ENCODE assay signal across 8 cellular contexts in the genomic region with DNA sequence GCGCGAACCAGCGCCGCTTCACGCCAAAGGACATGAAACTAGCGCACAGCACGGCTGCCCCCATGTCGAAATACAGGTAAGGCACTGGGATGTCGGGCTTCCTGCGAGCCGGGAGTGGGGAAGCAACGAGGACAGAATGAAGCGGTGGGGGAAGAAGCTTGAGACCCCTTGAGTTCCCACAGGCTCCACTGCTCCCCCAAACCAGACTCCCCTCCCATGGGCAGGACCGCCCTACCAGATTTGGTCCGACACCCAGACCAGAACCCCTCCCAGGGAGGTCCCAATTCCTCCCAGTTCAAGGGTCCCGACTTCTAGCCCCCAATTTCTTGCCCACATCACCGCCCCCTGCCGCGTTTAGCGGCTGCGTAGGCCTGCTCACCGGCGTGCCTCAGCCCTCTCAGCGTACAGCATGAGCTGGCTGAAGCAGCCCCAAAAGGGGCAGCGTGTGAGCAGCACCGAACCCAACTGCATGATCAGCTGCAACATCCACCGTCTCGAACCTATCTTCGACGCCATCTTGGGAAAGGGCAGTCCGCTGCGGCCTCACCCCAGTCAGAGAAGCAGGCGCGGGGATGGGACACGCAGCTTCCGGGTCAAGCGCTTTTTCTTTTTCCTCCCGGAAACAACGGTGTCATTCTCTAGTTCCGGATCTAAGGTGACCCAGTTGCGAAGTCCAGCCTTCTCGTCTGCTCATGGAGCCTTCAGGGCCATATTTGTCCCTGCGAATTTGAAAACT. TPM values are rescaled to one million over a fixed set of nuclear protein-coding genes. Genes with fewer than 3 reads are reported as not detected.
DNase-seq lines count a peak whose midpoint lies in the region; ATAC-seq and TF ChIP-seq lines count a peak whose summit lies in the region.

Gene TMEM101 (minus strand): TSS at position 527 of the 736 bp plus-strand sequence. CDS start 11 bp downstream, at position 516.

- H3K36me3 Mint-ChIP-seq in HFFc6 (ENCODE audit: low read depth): peaks cover 15% of the 10 kb centered on the region

- DNase-seq in GF-D8 (lab: John Stamatoyannopoulos, UW): peak; percentile 83
- peak; percentile 92 for DNase-seq in HFFc6
- DNase-seq in NCI-H128 (lab: John Stamatoyannopoulos, UW; ENCODE audit: unreplicated experiment): peak; percentile 68
- peak; percentile 78 to 86 for DNase-seq in SW 1271 (lab: John Stamatoyannopoulos, UW)
- peak; percentile 69 for DNase-seq in activated naive CD8-positive, alpha-beta T cell treated with anti-CD3 and anti-CD28 coated beads, Interleukin-2, amount 50 U/mL, for 16 hours (ENCODE audit: low read depth, low spot score)
- peak; percentile 94 for DNase-seq in Right ventricle myocardium superior
- DNase-seq in ovary: peak; percentile 86 to 92 (median 90)

- H3K9me3 ChIP-seq in ovary (no peaks in the 10 kb centered on the region), thymus (ENCODE audit: control insufficient read depth) (no peaks in the 10 kb centered on the region)

- peaks cover 3% of the 10 kb centered on the region for H3K27me3 Mint-ChIP-seq in HFFc6 (ENCODE audit: insufficient read depth)

- H3K27ac Mint-ChIP-seq in HFFc6: peak within 1 kb of the TSS; percentile 95

- H3K9me3 Mint-ChIP-seq in HFFc6: no peaks in the 10 kb centered on the region

- WGBS in ovary, 3 donors: 1 to 2% (median 1%) methylated on average over 43 of the region's 43 CpGs
- WGBS in thymus: 1% methylated on average over 43 of the region's 43 CpGs

- TF ChIP-seq POLR2A in ovary (IDR thresholded peaks at IDR 0.05): peak; percentile 23

- TF ChIP-seq EP300 in ovary (IDR thresholded peaks at IDR 0.05): no peak

- H3K4me3 Mint-ChIP-seq in HFFc6: peak within 1 kb of the TSS; percentile 99

- H3K27me3 ChIP-seq in ovary: no peaks in the 10 kb centered on the region
- no peaks in the 10 kb centered on the region for H3K27me3 ChIP-seq in thymus (ENCODE audit: control insufficient read depth, insufficient read depth)

- TF ChIP-seq CTCF in HFFc6 (IDR thresholded peaks at IDR 0.05) (no peak), ovary (IDR thresholded peaks at IDR 0.05) (no peak)

- H3K4me1 Mint-ChIP-seq in HFFc6 (ENCODE audit: low read depth): peaks cover 33% of the 10 kb centered on the region

- H3K4me1 ChIP-seq in ovary (ENCODE audit: insufficient read depth): peaks cover 6% of the 10 kb centered on the region
- H3K4me1 ChIP-seq in thymus (ENCODE audit: control insufficient read depth, insufficient read depth, low read length): peaks cover 6% of the 10 kb centered on the region

- H3K27ac ChIP-seq in ovary (peak within 1 kb of the TSS; percentile 1 to 38), thymus (ENCODE audit: low read depth) (peak within 1 kb of the TSS; percentile 67)

- intact Hi-C loops in Right ventricle myocardium superior (cut with DNase I) (no loop called here), ovary (cut with DNase I) (no loop called here)

- peak within 1 kb of the TSS; percentile 48 for H3K4me3 ChIP-seq in ovary
- peak within 1 kb of the TSS; percentile 63 for H3K4me3 ChIP-seq in thymus (ENCODE audit: low read length)

- H3K36me3 ChIP-seq in ovary (no peaks in the 10 kb centered on the region), thymus (ENCODE audit: control insufficient read depth, insufficient read depth) (peaks cover 4% of the 10 kb centered on the region)

- peak; percentile 91 for ATAC-seq in Right ventricle myocardium superior (ENCODE audit: poor library complexity)

RNA-seq across cellular contexts. Expression of gene TMEM101, which starts in this region (rescaled TPM):
- 10 to 100 TPM; 27.8 to 32.7 (median 29.2) TPM for total RNA-seq in HFFc6 (2021; fragmentation: NEBNext Ultra II Directional; extraction: Animal tissue kit (Norgen Biotek cat#: 25700))
- total RNA-seq in Right ventricle myocardium superior (21.3 TPM), ovary (10 to 100 TPM; 19.9 to 35.3 (median 23.5) TPM)
- polyA plus RNA-seq in ovary (10 to 100 TPM; 20.5 to 32.3 TPM), thymus (23.8 TPM)

Comparison
In these comparisons a context has a peak if more than half of its experiments do, and no peak if none do; other contexts are left out.
1. Peak in every context shown above with its lines: DNase-seq, ATAC-seq, H3K4me3 ChIP-seq and H3K27ac ChIP-seq.